In genomic region chr1:178060789-178061556, GRCh38 we compare ENCODE assay signal across 10 cellular contexts. TPM values are rescaled to one million over a fixed set of nuclear protein-coding genes. Genes with fewer than 3 reads are reported as not detected.
A peak's percentile ranks its signal among the peaks of the same experiment; 100 is the strongest.
DNase-seq lines count a peak whose midpoint lies in the region; ATAC-seq, FAIRE-seq and TF ChIP-seq lines count a peak whose summit lies in the region.
"Had no signal": no experiment of that assay in that cellular context is flagged by ENCODE, and none has a peak within 500 bp of the region (broad histone marks: within the 10 kb centered on the region; RNA-seq: fewer than 3 reads in every experiment).

No MANE protein-coding gene starts in this region.

- H3K9me3 ChIP-seq in SJSA1 (replicated peaks) (no peaks in the 10 kb centered on the region), psoas muscle (no peaks in the 10 kb centered on the region)

- peak; percentile 73 for ATAC-seq in foreskin keratinocyte
- peak in 3 of 4 donors; percentile 39 to 45 (median 41) for ATAC-seq in psoas muscle
- no peak for ATAC-seq in HG03175 (IDR thresholded peaks at IDR 0.05; ENCODE audit: unreplicated experiment)
- no peak for ATAC-seq in GM21360 (IDR thresholded peaks at IDR 0.05; ENCODE audit: unreplicated experiment)

- H3K4me1 ChIP-seq in SJSA1 (replicated peaks) (peaks cover 51% of the 10 kb centered on the region), foreskin keratinocyte (peaks cover 16% of the 10 kb centered on the region), psoas muscle (peaks cover 11% of the 10 kb centered on the region)

- H3K27ac ChIP-seq in SJSA1 (peak overlapping the region; percentile 55), foreskin keratinocyte (no peak overlapping the region), psoas muscle (peak overlapping the region; percentile 38)

- CTCF ChIA-PET in activated naive CD4-positive, alpha-beta T cell treated with anti-CD3 and anti-CD28 coated beads, Interleukin-2, amount 10 ng/mL, durations not matched to agents 7 days and 5 days (lab: Charles Lee), result no interaction called here

- no peak overlapping the region for H3K27ac Mint-ChIP-seq in activated naive CD4-positive, alpha-beta T cell treated with anti-CD3 and anti-CD28 coated beads, Interleukin-2, amount 10 ng/mL, durations not matched to agents 7 days and 5 days
- H3K27ac Mint-ChIP-seq: T-helper 1 cell treated with Interleukin-12 subunit alpha and Interleukin-12 subunit beta and Interleukin-4 antibody, amounts not matched to agents 30 μg/mL and 1 μg/mL, for 36 hours had no signal

- no peaks in the 10 kb centered on the region for H3K36me3 ChIP-seq in SJSA1
- H3K36me3 ChIP-seq in psoas muscle (ENCODE audit: insufficient read depth in 1 of 2, low read depth in 1 of 2), result no peaks in the 10 kb centered on the region

- WGBS in psoas muscle, 3 donors, result 28 to 37% (median 30%) methylated on average over 9 of the region's 9 CpGs

- TF ChIP-seq CTCF in foreskin keratinocyte (conservative IDR thresholded peaks at IDR 0.05) (no peak), psoas muscle (IDR thresholded peaks at IDR 0.05) (no peak)

- no peaks in the 10 kb centered on the region for H3K9me3 Mint-ChIP-seq in activated naive CD4-positive, alpha-beta T cell treated with anti-CD3 and anti-CD28 coated beads, Interleukin-2, amount 10 ng/mL, durations not matched to agents 7 days and 5 days
- H3K9me3 Mint-ChIP-seq: T-helper 1 cell treated with Interleukin-12 subunit alpha and Interleukin-12 subunit beta and Interleukin-4 antibody, amounts not matched to agents 30 μg/mL and 1 μg/mL, for 36 hours had no signal

- FAIRE-seq in frontal cortex (lab: Jason Lieb, UNC), result no peak

- H3K4me3 Mint-ChIP-seq in activated naive CD4-positive, alpha-beta T cell treated with anti-CD3 and anti-CD28 coated beads, Interleukin-2, amount 10 ng/mL, durations not matched to agents 7 days and 5 days, result no peak overlapping the region
- H3K4me3 Mint-ChIP-seq: T-helper 1 cell treated with Interleukin-12 subunit alpha and Interleukin-12 subunit beta and Interleukin-4 antibody, amounts not matched to agents 30 μg/mL and 1 μg/mL, for 36 hours had no signal

- intact Hi-C loops in psoas muscle (cut with DNase I), result no loop called here

- DNase-seq in GM03348 (ENCODE audit: low spot score) (peak; percentile 68), SJSA1 (ENCODE audit: low read depth in 1 of 2, low spot score in 2 of 2) (peak; percentile 52 to 61), foreskin keratinocyte (peak; percentile 55 to 67), psoas muscle (no peak), frontal cortex (ENCODE audit: low spot score in 2 of 2) (no peak)
- no peak for DNase-seq in activated naive CD4-positive, alpha-beta T cell treated with anti-CD3 and anti-CD28 coated beads, Interleukin-2, amount 10 ng/mL, durations not matched to agents 7 days and 5 days
- DNase-seq: stimulated activated CD4-positive, alpha-beta T cell treated with anti-CD3 and anti-CD28 coated beads, Interleukin-4, amount 100 ng/mL, for 24 hours had no signal

- H3K4me1 Mint-ChIP-seq in activated naive CD4-positive, alpha-beta T cell treated with anti-CD3 and anti-CD28 coated beads, Interleukin-2, amount 10 ng/mL, durations not matched to agents 7 days and 5 days, result no peaks in the 10 kb centered on the region

- H3K27me3 Mint-ChIP-seq in activated naive CD4-positive, alpha-beta T cell treated with anti-CD3 and anti-CD28 coated beads, Interleukin-2, amount 10 ng/mL, durations not matched to agents 7 days and 5 days, result no peaks in the 10 kb centered on the region

- no peaks in the 10 kb centered on the region for H3K27me3 ChIP-seq in SJSA1 (replicated peaks)
- H3K27me3 ChIP-seq in foreskin keratinocyte, result no peaks in the 10 kb centered on the region
- H3K27me3 ChIP-seq in psoas muscle (ENCODE audit: insufficient read depth in 3 of 3, low read length in 2 of 3), result no peaks in the 10 kb centered on the region

- H3K36me3 Mint-ChIP-seq in activated naive CD4-positive, alpha-beta T cell treated with anti-CD3 and anti-CD28 coated beads, Interleukin-2, amount 10 ng/mL, durations not matched to agents 7 days and 5 days, result no peaks in the 10 kb centered on the region

- no peak overlapping the region for H3K4me3 ChIP-seq in SJSA1
- H3K4me3 ChIP-seq in psoas muscle, result peak overlapping the region; percentile 0

RNA-seq across cellular contexts. Expression of gene RASAL2, which starts 32.9 kb away (rescaled TPM):
- total RNA-seq in SJSA1 (2014; rRNA removed; shearing (Covaris generic)), result 15.0 and 25.4 TPM in 2 replicates
- total RNA-seq in foreskin keratinocyte (32.8 and 40.4 TPM in 2 replicates), psoas muscle (10 to 100 TPM in 3 of 4 donors, 1 to 10 TPM in 1; 5.5 to 42.1 (median 12.1) TPM), frontal cortex (28.9 TPM)
- polyA plus RNA-seq in foreskin keratinocyte (4.5 and 4.9 TPM in 2 replicates), psoas muscle (1 to 10 TPM; 1.9 to 4.6 (median 2.8) TPM)

Comparison
In these comparisons a context has a peak if more than half of its experiments do, and no peak if none do; other contexts are left out.
1. DNase-seq: peak in GM03348 (single experiment), SJSA1 (2 of 2) and foreskin keratinocyte (2 of 2); none in psoas muscle (0 of 2), frontal cortex (0 of 2) and activated naive CD4-positive, alpha-beta T cell treated with anti-CD3 and anti-CD28 coated beads, Interleukin-2, amount 10 ng/mL, durations not matched to agents 7 days and 5 days (single experiment).
2. ATAC-seq: peak in foreskin keratinocyte (single experiment) and psoas muscle (3 of 4); none in HG03175 (single experiment) and GM21360 (single experiment).